ENCODE assay signal across 13 cellular contexts in genomic region chr10:123889821-123890220, GRCh38. TPM values are rescaled to one million over a fixed set of nuclear protein-coding genes. Genes with fewer than 3 reads are reported as not detected.
"Had no signal": no experiment of that assay in that cellular context is flagged by ENCODE, and none has a peak within 500 bp of the region (broad histone marks: within the 10 kb centered on the region; RNA-seq: fewer than 3 reads in every experiment).

No MANE protein-coding gene starts in this region.

- H3K4me1 Mint-ChIP-seq: activated CD4-positive, alpha-beta memory T cell treated with anti-CD3 and anti-CD28 coated beads, Interleukin-2, amount 10 ng/mL, durations not matched to agents 7 days and 5 days had no signal

- H3K4me3 Mint-ChIP-seq: activated CD4-positive, alpha-beta memory T cell treated with anti-CD3 and anti-CD28 coated beads, Interleukin-2, amount 10 ng/mL, durations not matched to agents 7 days and 5 days; effector memory CD8-positive, alpha-beta T cell had no signal

- ATAC-seq: effector memory CD8-positive, alpha-beta T cell had no signal

- H3K36me3 ChIP-seq: SJSA1, tibial nerve had no signal

- H3K9me3 Mint-ChIP-seq: activated CD4-positive, alpha-beta memory T cell treated with anti-CD3 and anti-CD28 coated beads, Interleukin-2, amount 10 ng/mL, durations not matched to agents 7 days and 5 days; effector memory CD8-positive, alpha-beta T cell had no signal

- H3K27ac Mint-ChIP-seq: activated CD4-positive, alpha-beta memory T cell treated with anti-CD3 and anti-CD28 coated beads, Interleukin-2, amount 10 ng/mL, durations not matched to agents 7 days and 5 days; effector memory CD8-positive, alpha-beta T cell had no signal

- DNase-seq: activated CD4-positive, alpha-beta memory T cell treated with anti-CD3 and anti-CD28 coated beads, Interleukin-2, amount 10 ng/mL, durations not matched to agents 7 days and 5 days; activated CD4-positive, alpha-beta T cell treated with anti-CD3 and anti-CD28 coated beads for 1 hour; activated naive CD4-positive, alpha-beta T cell; activated T-cell treated with anti-CD3 and anti-CD28 coated beads, Interleukin-2, amount 50 U/mL, for 48 hours; central memory CD4-positive, alpha-beta T cell; effector memory CD8-positive, alpha-beta T cell; T-helper 9 cell had no signal

- H3K4me3 ChIP-seq: lung, SJSA1 had no signal

- H3K27ac ChIP-seq: SJSA1 had no signal

- H3K9me3 ChIP-seq: SJSA1, tibial nerve had no signal

- H3K4me1 ChIP-seq: SJSA1 had no signal

RNA-seq across cellular contexts. Expression of gene CPXM2, which starts 1.8 kb away (rescaled TPM):
- total RNA-seq: activated CD4-positive, alpha-beta memory T cell treated with anti-CD3 and anti-CD28 coated beads, Interleukin-2, amount 10 ng/mL, durations not matched to agents 7 days and 5 days; fibroblast of villous mesenchyme; osteocyte; SJSA1 had no signal
- polyA plus RNA-seq: neural cell had no signal
